Comparison of ENCODE assay signal across 14 cellular contexts in genomic region chr9:83972286-83972685, GRCh38. TPM values are rescaled to one million over a fixed set of nuclear protein-coding genes. Genes with fewer than 3 reads are reported as not detected.
DNase-seq lines count a peak whose midpoint lies in the region; ATAC-seq, FAIRE-seq and TF ChIP-seq lines count a peak whose summit lies in the region.
"Had no signal": no experiment of that assay in that cellular context is flagged by ENCODE, and none has a peak within 500 bp of the region (broad histone marks: within the 10 kb centered on the region; RNA-seq: fewer than 3 reads in every experiment).

No MANE protein-coding gene starts in this region.

- TF ChIP-seq POLR2A in H54 (IDR thresholded peaks at IDR 0.05; ENCODE audit: low read depth, low read length) (no peak), adrenal gland (IDR thresholded peaks at IDR 0.05) (no peak)

- H3K4me3 Mint-ChIP-seq in CD14-positive monocyte: no peak overlapping the region
- H3K4me3 Mint-ChIP-seq in activated CD8-positive, alpha-beta T cell treated with anti-CD3 and anti-CD28 coated beads, Interleukin-2, amount 10 ng/mL, durations not matched to agents 7 days and 5 days: no peak overlapping the region

- H3K4me2 ChIP-seq in GM23248 (ENCODE audit: unreplicated experiment): no peak overlapping the region
- H3K4me2 ChIP-seq: BLaER1 had no signal

- H3K27me3 ChIP-seq in GM23248 (replicated peaks; ENCODE audit: insufficient read depth): no peaks in the 10 kb centered on the region
- H3K27me3 ChIP-seq in adrenal gland: no peaks in the 10 kb centered on the region
- H3K27me3 ChIP-seq: BLaER1 had no signal

- H3K4me1 Mint-ChIP-seq in CD14-positive monocyte: peaks cover 5% of the 10 kb centered on the region
- H3K4me1 Mint-ChIP-seq in activated CD8-positive, alpha-beta T cell treated with anti-CD3 and anti-CD28 coated beads, Interleukin-2, amount 10 ng/mL, durations not matched to agents 7 days and 5 days (ENCODE audit: low read depth): peaks cover 57% of the 10 kb centered on the region

- peak; percentile 28 for ATAC-seq in activated CD8-positive, alpha-beta T cell treated with anti-CD3 and anti-CD28 coated beads, Interleukin-2, amount 10 ng/mL, durations not matched to agents 7 days and 5 days
- ATAC-seq: activated CD4-positive, CD25-positive, alpha-beta regulatory T cell treated with anti-CD3 and anti-CD28 coated beads, Interleukin-2, amount 50 U/mL, for 24 hours had no signal

- 33 to 34% methylated on average over 2 of the region's 2 CpGs for WGBS in GM23248 (ENCODE audit: low coverage in 1 of 2, low lambda C conversion rate in 2 of 2, missing lambda C conversion rate in 2 of 2), 2 experiments
- WGBS in adrenal gland, 4 donors: 67 to 71% (median 68%) methylated on average over 2 of the region's 2 CpGs

- POLR2A ChIA-PET in activated CD8-positive, alpha-beta T cell treated with anti-CD3 and anti-CD28 coated beads, Interleukin-2, amount 10 ng/mL, durations not matched to agents 7 days and 5 days (lab: Charles Lee): interaction anchor here (1.0 to 2.3 kb wide), 2 partner anchors 9 to 20 kb away, joined by 3 to 20 read pairs; no protein-coding TSS in a partner anchor

- peak overlapping the region in 4 of 7 donors; percentile 8 to 66 (median 19) for H3K27ac Mint-ChIP-seq in CD14-positive monocyte
- H3K27ac Mint-ChIP-seq in activated CD8-positive, alpha-beta T cell treated with anti-CD3 and anti-CD28 coated beads, Interleukin-2, amount 10 ng/mL, durations not matched to agents 7 days and 5 days: no peak overlapping the region

- H3K79me2 ChIP-seq in GM23248 (ENCODE audit: insufficient read depth): peaks cover 99% of the 10 kb centered on the region

- peaks cover 94 to 98% of the 10 kb centered on the region in 2 donors for H3K36me3 Mint-ChIP-seq in CD14-positive monocyte
- peaks cover 94% of the 10 kb centered on the region for H3K36me3 Mint-ChIP-seq in activated CD8-positive, alpha-beta T cell treated with anti-CD3 and anti-CD28 coated beads, Interleukin-2, amount 10 ng/mL, durations not matched to agents 7 days and 5 days (ENCODE audit: low read depth)

- intact Hi-C loops in CD14-positive monocyte (cut with micrococcal nuclease): no loop called here
- intact Hi-C loops in adrenal gland (cut with DNase I): no loop called here

- peaks cover 99% of the 10 kb centered on the region for H3K36me3 ChIP-seq in GM23248 (ENCODE audit: low read depth)
- peaks cover 3 to 100% of the 10 kb centered on the region in 2 donors for H3K36me3 ChIP-seq in adrenal gland (replicated peaks in 1 of 2)

- in situ Hi-C loops in GM23248 (cut with MboI): no loop called here

- H3F3A ChIP-seq in GM23248 (ENCODE audit: insufficient read depth): peaks cover 97% of the 10 kb centered on the region

- no peak overlapping the region for H3K4me3 ChIP-seq in GM23248
- no peak overlapping the region for H3K4me3 ChIP-seq in adrenal gland
- H3K4me3 ChIP-seq: BLaER1 had no signal

- H4K20me1 ChIP-seq in GM23248 (ENCODE audit: insufficient read depth): peaks cover 38% of the 10 kb centered on the region

- CTCF ChIA-PET in activated CD8-positive, alpha-beta T cell treated with anti-CD3 and anti-CD28 coated beads, Interleukin-2, amount 10 ng/mL, durations not matched to agents 7 days and 5 days (lab: Charles Lee): interaction anchor here (1.6 kb wide), 1 partner anchor 10 kb away, joined by 5 read pairs; no protein-coding TSS in a partner anchor

- peaks cover 37% of the 10 kb centered on the region for H3K4me1 ChIP-seq in GM23248 (ENCODE audit: insufficient read depth)
- peaks cover 11 to 43% of the 10 kb centered on the region in 2 donors for H3K4me1 ChIP-seq in adrenal gland (replicated peaks in 1 of 2)

- no peaks in the 10 kb centered on the region for H3K9me3 Mint-ChIP-seq in CD14-positive monocyte
- H3K9me3 Mint-ChIP-seq in activated CD8-positive, alpha-beta T cell treated with anti-CD3 and anti-CD28 coated beads, Interleukin-2, amount 10 ng/mL, durations not matched to agents 7 days and 5 days (ENCODE audit: insufficient read depth): no peaks in the 10 kb centered on the region

- H3K9me2 ChIP-seq in GM23248 (ENCODE audit: insufficient read depth): no peaks in the 10 kb centered on the region

- H3K9me3 ChIP-seq in GM23248 (ENCODE audit: low read depth) (no peaks in the 10 kb centered on the region), adrenal gland (replicated peaks in 1 of 3) (no peaks in the 10 kb centered on the region)
- H3K9me3 ChIP-seq: BLaER1 had no signal

- DNase-seq in CD14-positive monocyte (ENCODE audit: low spot score) (no peak), GM23248 (peak; percentile 42), iris pigment epithelial cell (ENCODE audit: low read depth) (peak; percentile 31), EL (no peak), NCI-H1436 (lab: John Stamatoyannopoulos, UW) (no peak), H54 (ENCODE audit: insufficient read length, low spot score) (no peak), adrenal gland (no peak)
- DNase-seq in activated CD8-positive, alpha-beta T cell treated with anti-CD3 and anti-CD28 coated beads, Interleukin-2, amount 10 ng/mL, durations not matched to agents 7 days and 5 days: no peak
- DNase-seq: NCI-H1092, NCI-H226, retina had no signal

- no peak for TF ChIP-seq CTCF in CD14-positive monocyte (IDR thresholded peaks at IDR 0.05)
- no peak for TF ChIP-seq CTCF in adrenal gland (IDR thresholded peaks at IDR 0.05)

- no peak for FAIRE-seq in H54 (lab: Jason Lieb, UNC)
- FAIRE-seq: endothelial cell of umbilical vein had no signal

- no peaks in the 10 kb centered on the region for H3K27me3 Mint-ChIP-seq in CD14-positive monocyte (ENCODE audit: low read depth in 3 of 3)
- no peaks in the 10 kb centered on the region for H3K27me3 Mint-ChIP-seq in activated CD8-positive, alpha-beta T cell treated with anti-CD3 and anti-CD28 coated beads, Interleukin-2, amount 10 ng/mL, durations not matched to agents 7 days and 5 days (ENCODE audit: low read depth)

- H3K9ac ChIP-seq in GM23248: no peak overlapping the region
- H3K9ac ChIP-seq: BLaER1 had no signal

- H3K27ac ChIP-seq in GM23248 (no peak overlapping the region), adrenal gland (no peak overlapping the region)
- H3K27ac ChIP-seq: BLaER1 had no signal

- no peak overlapping the region for H2AFZ ChIP-seq in GM23248

RNA-seq across cellular contexts. Expression of gene HNRNPK, which starts 7.7 kb away (rescaled TPM):
- polyA plus RNA-seq in CD14-positive monocyte (100 to 1,000 TPM; 645 to 743 TPM), GM23248 (2016; fragmentation: Nextera tagmentation; extraction: Ambion mirVana) (369 and 370 TPM in 2 replicates), adrenal gland (100 to 1,000 TPM; 172 to 866 (median 228) TPM)
- 416 and 500 TPM in 2 replicates for total RNA-seq in GM23248 (2014; rRNA removed; shearing (Covaris generic))
- total RNA-seq in activated CD8-positive, alpha-beta T cell treated with anti-CD3 and anti-CD28 coated beads, Interleukin-2, amount 10 ng/mL, durations not matched to agents 7 days and 5 days: 100 to 1,000 TPM; 683 to 726 TPM
- total RNA-seq in adrenal gland: 100 to 1,000 TPM; 371 to 518 (median 477) TPM

RNA-seq across cellular contexts. Expression of gene RMI1, which starts 8.3 kb away (rescaled TPM):
- polyA plus RNA-seq in CD14-positive monocyte (10 to 100 TPM in 1 of 2 donors, 1 to 10 TPM in 1; 5.3 to 11.5 TPM), GM23248 (2016; fragmentation: Nextera tagmentation; extraction: Ambion mirVana) (8.8 and 9.0 TPM in 2 replicates), adrenal gland (10 to 100 TPM in 1 of 3 donors, 1 to 10 TPM in 2; 2.3 to 17.5 (median 3.5) TPM)
- 5.1 and 5.7 TPM in 2 replicates for total RNA-seq in GM23248 (2014; rRNA removed; shearing (Covaris generic))
- total RNA-seq in activated CD8-positive, alpha-beta T cell treated with anti-CD3 and anti-CD28 coated beads, Interleukin-2, amount 10 ng/mL, durations not matched to agents 7 days and 5 days: 10 to 100 TPM; 23.3 to 23.6 TPM
- 10 to 100 TPM in 3 of 8 donors, 1 to 10 TPM in 5; 6.2 to 21.7 (median 7.8) TPM for total RNA-seq in adrenal gland

RNA-seq across cellular contexts. Expression of gene KIF27, which starts 51.1 kb away (rescaled TPM):
- polyA plus RNA-seq in CD14-positive monocyte (1 to 10 TPM in 1 of 2 donors, under 1 TPM in 1; 0.58 to 1.3 TPM), GM23248 (2016; fragmentation: Nextera tagmentation; extraction: Ambion mirVana) (1.6 and 1.8 TPM in 2 replicates), adrenal gland (1 to 10 TPM in 2 of 3 donors, under 1 TPM in 1; 0.81 to 2.1 (median 1.9) TPM)
- 2.5 and 3.5 TPM in 2 replicates for total RNA-seq in GM23248 (2014; rRNA removed; shearing (Covaris generic))
- total RNA-seq in activated CD8-positive, alpha-beta T cell treated with anti-CD3 and anti-CD28 coated beads, Interleukin-2, amount 10 ng/mL, durations not matched to agents 7 days and 5 days: 1 to 10 TPM; 1.9 to 3.2 TPM
- 10 to 100 TPM in 1 of 8 donors, 1 to 10 TPM in 7; 1.3 to 23.4 (median 3.9) TPM for total RNA-seq in adrenal gland

Comparison
In these comparisons a context has a peak if more than half of its experiments do, and no peak if none do; other contexts are left out.
1. DNase-seq: peak in GM23248 (single experiment) and iris pigment epithelial cell (single experiment); none in CD14-positive monocyte (single experiment), activated CD8-positive, alpha-beta T cell treated with anti-CD3 and anti-CD28 coated beads, Interleukin-2, amount 10 ng/mL, durations not matched to agents 7 days and 5 days (single experiment), EL (single experiment), NCI-H1436 (single experiment), H54 (single experiment) and adrenal gland (0 of 7).